ENCODE assay signal across 19 cellular contexts in genomic region chr20:46703435-46703834, GRCh38. TPM values are rescaled to one million over a fixed set of nuclear protein-coding genes. Genes with fewer than 3 reads are reported as not detected.
DNase-seq lines count a peak whose midpoint lies in the region; ATAC-seq, FAIRE-seq and TF ChIP-seq lines count a peak whose summit lies in the region.
"Had no signal": no experiment of that assay in that cellular context is flagged by ENCODE, and none has a peak within 500 bp of the region (broad histone marks: within the 10 kb centered on the region; RNA-seq: fewer than 3 reads in every experiment).

No MANE protein-coding gene starts in this region.

- H2BK5ac ChIP-seq in H1 (ENCODE audit: low read depth, low read length) = no peak overlapping the region

- peak; percentile 76 to 80 (median 78) for ATAC-seq in right lobe of liver
- no peak for ATAC-seq in GM18867 (IDR thresholded peaks at IDR 0.05; ENCODE audit: unreplicated experiment)
- ATAC-seq in GM21619 (IDR thresholded peaks at IDR 0.05; ENCODE audit: unreplicated experiment) = no peak

- H4K91ac ChIP-seq in H1 (replicated peaks; ENCODE audit: insufficient read length, low read length) = no peak overlapping the region

- TF ChIP-seq CTCF in H1 (IDR thresholded peaks at IDR 0.05; ENCODE audit: control extremely low read depth in 1 of 3, insufficient read depth in 1 of 3, low read depth in 1 of 3, low read length in 3 of 3) = no peak
- TF ChIP-seq CTCF in right lobe of liver (IDR thresholded peaks at IDR 0.05) = no peak

- H3K36me3 ChIP-seq in H1 (ENCODE audit: control insufficient read depth in 2 of 4, insufficient read depth in 4 of 4, low read length in 3 of 4) (no peaks in the 10 kb centered on the region), right lobe of liver (no peaks in the 10 kb centered on the region)
- H3K36me3 ChIP-seq: BE2C had no signal

- no peaks in the 10 kb centered on the region for H4K20me1 ChIP-seq in H1 (replicated peaks in 1 of 2; ENCODE audit: control insufficient read depth in 1 of 2, insufficient read depth in 2 of 2, low read length in 2 of 2)

- TF ChIP-seq POLR2A in H1 (IDR thresholded peaks at IDR 0.05; ENCODE audit: control extremely low read depth in 1 of 2, low read depth in 2 of 2, low read length in 2 of 2) (no peak), right lobe of liver (IDR thresholded peaks at IDR 0.05) (peak; percentile 54)

- H2BK12ac ChIP-seq in H1 (ENCODE audit: low read depth, low read length) = no peak overlapping the region

- H3K4me1 ChIP-seq in H1 (replicated peaks in 1 of 4; ENCODE audit: control insufficient read depth in 3 of 4, insufficient read depth in 4 of 4, low read length in 3 of 4) = peaks cover 0 to 18% (median 10%) of the 10 kb centered on the region in 4 experiments; a peak in 6 of 7 replicates
- H3K4me1 ChIP-seq in right lobe of liver = peaks cover 0 to 35% (median 17%) of the 10 kb centered on the region in 4 donors
- H3K4me1 ChIP-seq: BE2C had no signal

- H3K4ac ChIP-seq in H1 (replicated peaks; ENCODE audit: insufficient read length, low read depth, low read length) = no peak overlapping the region

- FAIRE-seq in H1 (lab: Jason Lieb, UNC) = no peak
- FAIRE-seq: A204.1 had no signal

- no peak overlapping the region for H3K27ac ChIP-seq in H1 (ENCODE audit: low read depth, low read length)
- peak overlapping the region; percentile 77 to 94 (median 87) for H3K27ac ChIP-seq in right lobe of liver
- H3K27ac ChIP-seq: C4-2B, HL-60, KMS-11 had no signal

- H3K23me2 ChIP-seq in H1 (ENCODE audit: low read depth, low read length) = no peaks in the 10 kb centered on the region

- peak overlapping the region; percentile 73 for H2BK20ac ChIP-seq in H1 (ENCODE audit: low read length)

- 93% methylated on average over 3 of the region's 3 CpGs; no CpG with 5 or more reads in 1 of the 2 experiments for WGBS in H1 (ENCODE audit: extremely low coverage in 1 of 2, insufficient coverage in 1 of 2, insufficient read length in 1 of 2, insufficient replicate concordance in 2 of 2, low coverage in 1 of 2, low lambda C conversion rate in 2 of 2, missing lambda C conversion rate in 1 of 2), 2 experiments
- 19% methylated on average over 3 of the region's 3 CpGs for WGBS in right lobe of liver (ENCODE audit: insufficient coverage, low coverage, low lambda C conversion rate, missing lambda C conversion rate)

- no peak overlapping the region for H3K4me2 ChIP-seq in H1 (ENCODE audit: insufficient read depth in 1 of 2, low read depth in 2 of 2, low read length in 2 of 2)
- H3K4me2 ChIP-seq: KMS-11 had no signal

- H3K79me1 ChIP-seq in H1 (ENCODE audit: low read depth, low read length) = no peaks in the 10 kb centered on the region

- no peak overlapping the region for H4K5ac ChIP-seq in H1 (ENCODE audit: insufficient read length, low read depth, low read length)

- no peak overlapping the region for H2BK120ac ChIP-seq in H1 (replicated peaks; ENCODE audit: low read depth, low read length)

- H2AK5ac ChIP-seq in H1 (ENCODE audit: low read depth, low read length) = no peak overlapping the region

- POLR2A ChIA-PET in H1 (lab: Charles Lee; ENCODE audit: partially characterized antibody) = interaction anchor here (0.6 to 4.7 kb wide), 4 partner anchors 15 to 739 kb away, joined by 4 to 22 read pairs (median 10); partner anchors contain the start of gene TP53RK

- DNase-seq in HT1080 (ENCODE audit: low read depth) (peak; percentile 20), NCI-H146 treated with DMSO at 0.1 percent for 48 hours (lab: John Stamatoyannopoulos, UW; ENCODE audit: unreplicated experiment) (peak; percentile 42), H1 (ENCODE audit: low read depth in 1 of 2, low spot score in 2 of 2) (no peak), right lobe of liver (peak in 2 of 3 donors; percentile 69 to 77), NCI-H526 (lab: John Stamatoyannopoulos, UW) (no peak), AML-193 (lab: John Stamatoyannopoulos, UW) (no peak)
- DNase-seq: BE2C; CD4-positive, alpha-beta memory T cell; DND-41; GDM1; GOT3; HCEC 1CT had no signal

- no peak for TF ChIP-seq EP300 in H1 (IDR thresholded peaks at IDR 0.05; ENCODE audit: borderline replicate concordance in 1 of 2, low read depth in 2 of 2, low read length in 2 of 2)

- no peak overlapping the region for H3K9ac ChIP-seq in H1 (replicated peaks in 1 of 4; ENCODE audit: extremely low read depth in 1 of 4, low read depth in 3 of 4, low read length in 3 of 4)
- H3K9ac ChIP-seq: KMS-11 had no signal

- H3K79me2 ChIP-seq in H1 (ENCODE audit: control insufficient read depth in 1 of 2, insufficient read depth in 2 of 2, low read length in 2 of 2) = no peaks in the 10 kb centered on the region

- H4K8ac ChIP-seq in H1 (ENCODE audit: extremely low read depth, insufficient read depth, low read length) = no peak overlapping the region

- TF ChIP-seq RAD21 in H1 (IDR thresholded peaks at IDR 0.05 in 1 of 2, conservative IDR thresholded peaks at IDR 0.05 in 1 of 2; ENCODE audit: low read depth in 2 of 2, low read length in 2 of 2) = no peak

- H3K9me3 ChIP-seq in H1 (ENCODE audit: insufficient read depth in 2 of 2, low read depth in 1 of 2, low read length in 1 of 2) = peaks cover 0 to 12% of the 10 kb centered on the region in 2 experiments; a peak in 2 of 4 replicates
- no peaks in the 10 kb centered on the region for H3K9me3 ChIP-seq in right lobe of liver
- H3K9me3 ChIP-seq: BE2C had no signal

- H3K23ac ChIP-seq in H1 (ENCODE audit: insufficient read length) = no peak overlapping the region

- H3K18ac ChIP-seq in H1 (ENCODE audit: extremely low read depth, low read length) = no peak overlapping the region

- CTCF ChIA-PET in H1 (lab: Charles Lee; ENCODE audit: partially characterized antibody) = interaction anchor here (0.6 to 2.0 kb wide), 6 partner anchors 9 to 210 kb away, joined by 3 to 8 read pairs (median 6); no protein-coding TSS in a partner anchor

- H3K56ac ChIP-seq in H1 (replicated peaks; ENCODE audit: insufficient read length, low read depth, low read length) = no peak overlapping the region

- H2BK15ac ChIP-seq in H1 (ENCODE audit: low read length) = no peak overlapping the region

- H3K27me3 ChIP-seq in H1 (replicated peaks in 1 of 4; ENCODE audit: control insufficient read depth in 3 of 4, extremely low read depth in 1 of 4, insufficient read depth in 3 of 4, low read length in 3 of 4) (no peaks in the 10 kb centered on the region), right lobe of liver (no peaks in the 10 kb centered on the region)

- no peak overlapping the region for H3K14ac ChIP-seq in H1 (ENCODE audit: insufficient read length)

- H3K4me3 ChIP-seq in H1 (ENCODE audit: extremely low read depth in 1 of 4, insufficient read depth in 2 of 4, low read depth in 3 of 4, low read length in 4 of 4) (no peak overlapping the region), right lobe of liver (no peak overlapping the region)

- intact Hi-C loops in right lobe of liver (cut with DNase I) = no loop called here

- peak overlapping the region; percentile 27; the same call in 1 of the 2 replicates for H2AFZ ChIP-seq in H1 (ENCODE audit: low read length)

TF ChIP-seq in H1, 55 proteins besides CTCF, POLR2A, EP300 and RAD21 (continues in another document):
- TF ChIP-seq CBX8 (IDR thresholded peaks at IDR 0.05; ENCODE audit: borderline replicate concordance, low read depth, low read length) (no peak), MAFK (IDR thresholded peaks at IDR 0.05; ENCODE audit: low read depth, low read length) (no peak)

RNA-seq across cellular contexts. Expression of gene SLC2A10, which starts 6.0 kb away (rescaled TPM):
- total RNA-seq in HT1080 (2014; rRNA removed; shearing (Covaris generic)) = 0.55 TPM in 1 of 2 replicates, not detected in the other
- polyA plus RNA-seq in HT1080 (2015; cell fraction: cytosol; rRNA removed) = 0.10 and 0.15 TPM in 2 replicates
- polyA plus RNA-seq in HT1080 (2015; cell fraction: nucleus; rRNA removed) = 0.09 TPM in 1 of 2 replicates, not detected in the other
- 9.7 and 9.9 TPM in 2 replicates for total RNA-seq in H1 (2021; fragmentation: NEBNext Ultra II Directional; extraction: Animal tissue kit (Norgen Biotek cat#: 25700))
- 9.0 and 11.9 TPM in 2 replicates for polyA plus RNA-seq in H1 (2011; rRNA removed)
- 8.0 TPM for polyA plus RNA-seq in H1 (2011; cell fraction: cytosol; rRNA removed)
- polyA plus RNA-seq in H1 (2011; cell fraction: nucleus; rRNA removed) = 8.4 TPM
- polyA plus RNA-seq in H1 (2012, experiment 1 of 2) = 6.6 to 8.4 TPM (median 7.0 TPM) in 4 replicates
- polyA plus RNA-seq in H1 (2012, experiment 2 of 2) = 5.1 TPM
- polyA plus RNA-seq in H1 (2013, experiment 1 of 2) = 9.4 TPM
- 9.3 TPM for polyA plus RNA-seq in H1 (2013, experiment 2 of 2)
- 14.3 and 14.7 TPM in 2 replicates for polyA minus RNA-seq in H1 (2011; rRNA and poly(A)+ RNA removed)
- 14.3 TPM for polyA minus RNA-seq in H1 (2011; cell fraction: cytosol; rRNA and poly(A)+ RNA removed)
- 13.5 TPM for polyA minus RNA-seq in H1 (2011; cell fraction: nucleus; rRNA and poly(A)+ RNA removed)
- total RNA-seq in right lobe of liver = 10 to 100 TPM; 35.4 to 47.3 (median 42.7) TPM
- total RNA-seq: CD4-positive, alpha-beta memory T cell had no signal
- polyA plus RNA-seq: CD4-positive, alpha-beta memory T cell; IgD-negative memory B cell had no signal

RNA-seq across cellular contexts. Expression of gene TP53RK, which starts 14.2 kb away (rescaled TPM):
- total RNA-seq in HT1080 (2014; rRNA removed; shearing (Covaris generic)) = 19.3 and 23.8 TPM in 2 replicates
- 10.2 and 11.0 TPM in 2 replicates for polyA plus RNA-seq in HT1080 (2015; cell fraction: cytosol; rRNA removed)
- polyA plus RNA-seq in HT1080 (2015; cell fraction: nucleus; rRNA removed) = 6.1 and 6.5 TPM in 2 replicates
- 16.3 TPM in 2 replicates for total RNA-seq in H1 (2021; fragmentation: NEBNext Ultra II Directional; extraction: Animal tissue kit (Norgen Biotek cat#: 25700))
- polyA plus RNA-seq in H1 (2011; rRNA removed) = 8.5 and 8.7 TPM in 2 replicates
- polyA plus RNA-seq in H1 (2011; cell fraction: cytosol; rRNA removed) = 8.8 TPM
- polyA plus RNA-seq in H1 (2011; cell fraction: nucleus; rRNA removed) = 6.9 TPM
- polyA plus RNA-seq in H1 (2012, experiment 1 of 2) = 9.7 to 12.2 TPM (median 10.6 TPM) in 4 replicates
- 11.4 TPM for polyA plus RNA-seq in H1 (2012, experiment 2 of 2)
- 12.9 TPM for polyA plus RNA-seq in H1 (2013, experiment 1 of 2)
- polyA plus RNA-seq in H1 (2013, experiment 2 of 2) = 12.9 TPM
- 8.1 and 9.2 TPM in 2 replicates for polyA minus RNA-seq in H1 (2011; rRNA and poly(A)+ RNA removed)
- 8.0 TPM for polyA minus RNA-seq in H1 (2011; cell fraction: cytosol; rRNA and poly(A)+ RNA removed)
- 10.1 TPM for polyA minus RNA-seq in H1 (2011; cell fraction: nucleus; rRNA and poly(A)+ RNA removed)
- 1 to 10 TPM; 3.1 to 10.0 (median 5.2) TPM for total RNA-seq in right lobe of liver

RNA-seq across cellular contexts. Expression of gene SLC13A3, which starts 52.2 kb away (rescaled TPM):
- not detected in 2 replicates for total RNA-seq in HT1080 (2014; rRNA removed; shearing (Covaris generic))
- polyA plus RNA-seq in HT1080 (2015; cell fraction: cytosol; rRNA removed) = not detected in 2 replicates
- polyA plus RNA-seq in HT1080 (2015; cell fraction: nucleus; rRNA removed) = 0.07 TPM in 1 of 2 replicates, not detected in the other
- total RNA-seq in H1 (2021; fragmentation: NEBNext Ultra II Directional; extraction: Animal tissue kit (Norgen Biotek cat#: 25700)) = 9.4 and 9.8 TPM in 2 replicates
- polyA plus RNA-seq in H1 (2011; rRNA removed) = 12.6 and 15.4 TPM in 2 replicates
- polyA plus RNA-seq in H1 (2011; cell fraction: cytosol; rRNA removed) = 11.3 TPM
- 21.6 TPM for polyA plus RNA-seq in H1 (2011; cell fraction: nucleus; rRNA removed)
- 9.8 to 12.4 TPM (median 11.1 TPM) in 4 replicates for polyA plus RNA-seq in H1 (2012, experiment 1 of 2)
- polyA plus RNA-seq in H1 (2012, experiment 2 of 2) = 10.3 TPM
- polyA plus RNA-seq in H1 (2013, experiment 1 of 2) = 11.2 TPM
- 11.1 TPM for polyA plus RNA-seq in H1 (2013, experiment 2 of 2)
- 19.3 and 23.0 TPM in 2 replicates for polyA minus RNA-seq in H1 (2011; rRNA and poly(A)+ RNA removed)
- polyA minus RNA-seq in H1 (2011; cell fraction: cytosol; rRNA and poly(A)+ RNA removed) = 8.4 TPM
- polyA minus RNA-seq in H1 (2011; cell fraction: nucleus; rRNA and poly(A)+ RNA removed) = 19.6 TPM
- total RNA-seq in right lobe of liver = 10 to 100 TPM in 3 of 6 experiments, 1 to 10 TPM in 3; 3.7 to 14.6 (median 9.3) TPM
- polyA plus RNA-seq: CD4-positive, alpha-beta memory T cell; IgD-negative memory B cell had no signal

Comparison
In these comparisons a context has a peak if more than half of its experiments do, and no peak if none do; other contexts are left out.
1. DNase-seq: peak in HT1080 (single experiment), NCI-H146 treated with DMSO at 0.1 percent for 48 hours (single experiment) and right lobe of liver (2 of 3); none in H1 (0 of 2), NCI-H526 (0 of 2) and AML-193 (0 of 2).
2. ATAC-seq: peak in right lobe of liver (4 of 4); none in GM18867 (single experiment) and GM21619 (single experiment).